Comparison of ENCODE assay signal across 8 cellular contexts in the genomic region with DNA sequence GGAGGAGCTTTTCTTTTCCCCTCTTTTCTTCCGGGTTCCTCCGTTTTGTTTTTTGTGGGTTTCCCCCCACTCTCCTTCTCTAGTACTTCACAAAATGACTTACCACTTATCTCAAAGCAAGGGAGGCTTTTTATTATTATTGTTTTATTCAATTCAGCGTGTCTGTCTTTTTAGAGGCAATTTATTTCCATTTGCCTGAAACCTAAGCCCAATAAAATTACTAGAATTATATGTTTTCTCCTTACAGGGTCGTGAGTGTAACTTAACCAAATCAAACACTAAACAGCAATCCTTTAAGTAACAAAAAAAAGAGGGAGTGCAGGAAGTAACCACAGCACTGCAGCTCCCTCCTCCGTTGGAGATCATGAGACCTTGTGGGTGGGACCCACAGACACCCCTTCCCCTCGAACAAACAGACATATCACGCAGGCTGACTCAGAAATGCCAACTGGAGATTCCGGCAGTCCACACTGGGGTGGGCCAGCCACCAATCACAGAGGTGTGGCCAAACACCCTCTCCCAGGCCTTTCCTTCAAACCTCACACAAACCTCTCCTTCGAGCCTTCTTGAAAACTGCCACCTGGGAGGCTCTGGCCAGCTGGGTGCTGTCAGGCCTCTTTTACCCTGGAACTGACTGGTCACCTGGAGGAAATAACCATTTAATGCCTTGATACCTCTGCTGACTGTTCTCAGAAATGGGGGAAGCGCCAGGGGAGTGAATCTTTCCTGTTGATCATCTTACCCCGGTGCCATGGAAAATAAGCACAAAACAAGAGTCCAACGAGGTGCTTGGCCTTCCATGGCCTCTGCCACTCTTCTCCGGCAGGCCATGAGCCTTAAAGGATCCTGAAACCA.
DNase-seq lines count a peak whose midpoint lies in the region; ATAC-seq and TF ChIP-seq lines count a peak whose summit lies in the region.

No MANE protein-coding gene starts in this region.

- peaks cover 64% of the 10 kb centered on the region for H3K27me3 ChIP-seq in HUES64 (ENCODE audit: insufficient read depth, low read length)
- peaks cover 11% of the 10 kb centered on the region for H3K27me3 ChIP-seq in colonic mucosa
- H3K27me3 ChIP-seq in muscle layer of duodenum (ENCODE audit: low read depth, low read length) = no peaks in the 10 kb centered on the region

- WGBS in HUES64 = 40% methylated on average over 12 of the region's 13 CpGs

- DNase-seq in A172 (ENCODE audit: low spot score) (peak; percentile 16), colonic mucosa (peak; percentile 73), posterior vena cava (ENCODE audit: low spot score) (no peak)

- intact Hi-C loops in colonic mucosa (cut with DNase I) = no loop called here
- intact Hi-C loops in posterior vena cava (cut with DNase I) = loop anchor here (5.0 to 10.0 kb wide), 3 partner anchors 103 to 1600 kb away; no protein-coding TSS in a partner anchor

- no peak overlapping the region for H3K27ac ChIP-seq in HUES64 (ENCODE audit: low read depth, low read length)
- peak overlapping the region; percentile 92 for H3K27ac ChIP-seq in colonic mucosa
- H3K27ac ChIP-seq in muscle layer of duodenum (ENCODE audit: low read length) = peak overlapping the region; percentile 57

- H3K4me1 ChIP-seq in HUES64 (ENCODE audit: insufficient read depth, low read length) (peaks cover 22% of the 10 kb centered on the region), colonic mucosa (peaks cover 25% of the 10 kb centered on the region), muscle layer of duodenum (ENCODE audit: control insufficient read depth in 1 of 2, insufficient read depth in 2 of 2, low read length in 2 of 2) (peaks cover 7 to 18% of the 10 kb centered on the region in 2 donors)

- TF ChIP-seq CTCF in colonic mucosa (IDR thresholded peaks at IDR 0.05) = no peak

- H3K9ac ChIP-seq in HUES64 (ENCODE audit: low read depth, low read length) (no peak overlapping the region), colonic mucosa (ENCODE audit: low read depth in 2 of 2, low read length in 2 of 2) (peak overlapping the region; percentile 66 to 84)

- H3K4me3 ChIP-seq in HUES64 (ENCODE audit: low read length) = peak overlapping the region; percentile 59
- peak overlapping the region; percentile 72 for H3K4me3 ChIP-seq in colonic mucosa
- peak overlapping the region; percentile 68 to 75 for H3K4me3 ChIP-seq in muscle layer of duodenum (ENCODE audit: low read depth in 1 of 2, low read length in 2 of 2)

- ATAC-seq in GM18517 (IDR thresholded peaks at IDR 0.05; ENCODE audit: unreplicated experiment) (no peak), GM21360 (IDR thresholded peaks at IDR 0.05; ENCODE audit: unreplicated experiment) (no peak), HG03439 (IDR thresholded peaks at IDR 0.05; ENCODE audit: unreplicated experiment) (no peak)

- no peaks in the 10 kb centered on the region for H3K36me3 ChIP-seq in HUES64 (ENCODE audit: insufficient read depth, low read length)
- no peaks in the 10 kb centered on the region for H3K36me3 ChIP-seq in colonic mucosa
- no peaks in the 10 kb centered on the region for H3K36me3 ChIP-seq in muscle layer of duodenum (ENCODE audit: control insufficient read depth in 1 of 2, insufficient read depth in 2 of 2, low read length in 2 of 2)

- H3K9me3 ChIP-seq in HUES64 (ENCODE audit: insufficient read depth, low read depth, low read length) (no peaks in the 10 kb centered on the region), colonic mucosa (no peaks in the 10 kb centered on the region), muscle layer of duodenum (ENCODE audit: control insufficient read depth in 1 of 2, low read length in 2 of 2) (no peaks in the 10 kb centered on the region)
